In the genomic region with DNA sequence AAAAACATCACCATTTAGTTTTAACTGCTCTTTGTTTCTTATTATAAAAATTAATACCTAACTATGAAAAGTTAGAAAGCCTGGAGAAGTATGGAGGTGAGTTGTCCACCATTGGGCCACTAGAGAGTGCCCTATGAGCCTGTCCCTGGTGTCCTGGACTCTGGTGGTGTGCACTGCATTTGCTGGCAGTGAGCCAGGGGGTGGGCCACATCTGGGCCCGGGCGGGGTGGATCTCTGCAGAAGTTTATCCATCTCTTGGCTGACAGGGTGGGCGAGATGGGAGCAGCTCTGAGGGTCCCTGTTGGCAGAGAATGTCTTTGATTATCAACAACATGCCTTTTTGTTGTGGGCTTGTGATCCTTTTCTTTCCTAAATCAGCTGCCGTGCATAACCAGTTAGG, we compare ENCODE assay signal across 9 cellular contexts. TPM values are rescaled to one million over a fixed set of nuclear protein-coding genes. Genes with fewer than 3 reads are reported as not detected.
DNase-seq lines count a peak whose midpoint lies in the region; ATAC-seq and TF ChIP-seq lines count a peak whose summit lies in the region.
"Had no signal": no experiment of that assay in that cellular context is flagged by ENCODE, and none has a peak within 500 bp of the region (broad histone marks: within the 10 kb centered on the region; RNA-seq: fewer than 3 reads in every experiment).

No MANE protein-coding gene starts in this region.

- H3K36me3 Mint-ChIP-seq in activated CD4-positive, alpha-beta T cell treated with anti-CD3 and anti-CD28 coated beads, Interleukin-2, amount 10 ng/mL, durations not matched to agents 7 days and 5 days (ENCODE audit: low read depth) = peaks cover 41% of the 10 kb centered on the region

- no peak for DNase-seq in activated CD4-positive, alpha-beta T cell treated with anti-CD3 and anti-CD28 coated beads, Interleukin-2, amount 10 ng/mL, durations not matched to agents 7 days and 5 days
- DNase-seq in activated CD4-positive, alpha-beta T cell treated with anti-CD3 and anti-CD28 coated beads, Interleukin-2, amount 50 U/mL, for 1 hour = no peak
- DNase-seq in RWPE1 (ENCODE audit: low spot score) = no peak
- DNase-seq in foreskin fibroblast = no peak
- DNase-seq in stimulated activated naive CD8-positive, alpha-beta T cell treated with anti-CD3 and anti-CD28 coated beads, Interleukin-15, amount 100 ng/mL, for 72 hours = no peak
- no peak for DNase-seq in pons (ENCODE audit: low spot score)
- DNase-seq in NCI-H1694 (lab: John Stamatoyannopoulos, UW) = no peak
- DNase-seq: hippocampal formation had no signal

- peak overlapping the region; percentile 41 to 56 for H3K4me3 ChIP-seq in foreskin fibroblast (ENCODE audit: low read depth in 1 of 2, low read length in 2 of 2)

- H3K9me3 Mint-ChIP-seq in activated CD4-positive, alpha-beta T cell treated with anti-CD3 and anti-CD28 coated beads, Interleukin-2, amount 10 ng/mL, durations not matched to agents 7 days and 5 days = no peaks in the 10 kb centered on the region
- no peaks in the 10 kb centered on the region for H3K9me3 Mint-ChIP-seq in stimulated activated naive CD8-positive, alpha-beta T cell treated with anti-CD3 and anti-CD28 coated beads, Interleukin-15, amount 100 ng/mL, for 72 hours

- H3K27me3 Mint-ChIP-seq in activated CD4-positive, alpha-beta T cell treated with anti-CD3 and anti-CD28 coated beads, Interleukin-2, amount 10 ng/mL, durations not matched to agents 7 days and 5 days = no peaks in the 10 kb centered on the region
- no peaks in the 10 kb centered on the region for H3K27me3 Mint-ChIP-seq in stimulated activated naive CD8-positive, alpha-beta T cell treated with anti-CD3 and anti-CD28 coated beads, Interleukin-15, amount 100 ng/mL, for 72 hours

- ATAC-seq in stimulated activated naive CD8-positive, alpha-beta T cell treated with anti-CD3 and anti-CD28 coated beads, Interleukin-15, amount 100 ng/mL, for 72 hours = no peak
- no peak for ATAC-seq in HG03045 (IDR thresholded peaks at IDR 0.05; ENCODE audit: unreplicated experiment)

- POLR2A ChIA-PET in activated CD4-positive, alpha-beta T cell treated with anti-CD3 and anti-CD28 coated beads, Interleukin-2, amount 10 ng/mL, durations not matched to agents 7 days and 5 days (lab: Charles Lee) = no interaction called here
- POLR2A ChIA-PET in RWPE1 (lab: Yijun Ruan, JAX; ENCODE audit: low non-redundant PET) = no interaction called here

- peaks cover 86% of the 10 kb centered on the region for H3K4me1 Mint-ChIP-seq in activated CD4-positive, alpha-beta T cell treated with anti-CD3 and anti-CD28 coated beads, Interleukin-2, amount 10 ng/mL, durations not matched to agents 7 days and 5 days
- H3K4me1 Mint-ChIP-seq in stimulated activated naive CD8-positive, alpha-beta T cell treated with anti-CD3 and anti-CD28 coated beads, Interleukin-15, amount 100 ng/mL, for 72 hours = peaks cover 99% of the 10 kb centered on the region

- H3K27ac Mint-ChIP-seq in activated CD4-positive, alpha-beta T cell treated with anti-CD3 and anti-CD28 coated beads, Interleukin-2, amount 10 ng/mL, durations not matched to agents 7 days and 5 days = peak overlapping the region; percentile 84
- peak overlapping the region in 1 of 2 donors; percentile 26 for H3K27ac Mint-ChIP-seq in stimulated activated naive CD8-positive, alpha-beta T cell treated with anti-CD3 and anti-CD28 coated beads, Interleukin-15, amount 100 ng/mL, for 72 hours

- CTCF ChIA-PET in activated CD4-positive, alpha-beta T cell treated with anti-CD3 and anti-CD28 coated beads, Interleukin-2, amount 10 ng/mL, durations not matched to agents 7 days and 5 days (lab: Charles Lee) = interaction anchor here (1.3 to 1.6 kb wide), 2 partner anchors 9 to 48 kb away, joined by 3 to 5 read pairs; no protein-coding TSS in a partner anchor
- CTCF ChIA-PET in RWPE1 (lab: Yijun Ruan, JAX) = no interaction called here

- TF ChIP-seq CTCF in RWPE1 (conservative IDR thresholded peaks at IDR 0.05; ENCODE audit: low read depth) (no peak), foreskin fibroblast (IDR thresholded peaks at IDR 0.05; ENCODE audit: low read depth, low read length) (no peak)

- H3K27ac ChIP-seq in RWPE1 = 0 out of 2 replicates have a peak overlapping the region, but pooled peaks have one; percentile 42

- no peak overlapping the region for H3K4me3 Mint-ChIP-seq in activated CD4-positive, alpha-beta T cell treated with anti-CD3 and anti-CD28 coated beads, Interleukin-2, amount 10 ng/mL, durations not matched to agents 7 days and 5 days
- H3K4me3 Mint-ChIP-seq in stimulated activated naive CD8-positive, alpha-beta T cell treated with anti-CD3 and anti-CD28 coated beads, Interleukin-15, amount 100 ng/mL, for 72 hours = peak overlapping the region; percentile 61 to 80

RNA-seq across cellular contexts. Expression of a gene that starts 8.2 kb away (rescaled TPM):
- 10 to 100 TPM; 37.4 to 41.9 TPM for total RNA-seq in activated CD4-positive, alpha-beta T cell treated with anti-CD3 and anti-CD28 coated beads, Interleukin-2, amount 10 ng/mL, durations not matched to agents 7 days and 5 days
